In the genomic region with DNA sequence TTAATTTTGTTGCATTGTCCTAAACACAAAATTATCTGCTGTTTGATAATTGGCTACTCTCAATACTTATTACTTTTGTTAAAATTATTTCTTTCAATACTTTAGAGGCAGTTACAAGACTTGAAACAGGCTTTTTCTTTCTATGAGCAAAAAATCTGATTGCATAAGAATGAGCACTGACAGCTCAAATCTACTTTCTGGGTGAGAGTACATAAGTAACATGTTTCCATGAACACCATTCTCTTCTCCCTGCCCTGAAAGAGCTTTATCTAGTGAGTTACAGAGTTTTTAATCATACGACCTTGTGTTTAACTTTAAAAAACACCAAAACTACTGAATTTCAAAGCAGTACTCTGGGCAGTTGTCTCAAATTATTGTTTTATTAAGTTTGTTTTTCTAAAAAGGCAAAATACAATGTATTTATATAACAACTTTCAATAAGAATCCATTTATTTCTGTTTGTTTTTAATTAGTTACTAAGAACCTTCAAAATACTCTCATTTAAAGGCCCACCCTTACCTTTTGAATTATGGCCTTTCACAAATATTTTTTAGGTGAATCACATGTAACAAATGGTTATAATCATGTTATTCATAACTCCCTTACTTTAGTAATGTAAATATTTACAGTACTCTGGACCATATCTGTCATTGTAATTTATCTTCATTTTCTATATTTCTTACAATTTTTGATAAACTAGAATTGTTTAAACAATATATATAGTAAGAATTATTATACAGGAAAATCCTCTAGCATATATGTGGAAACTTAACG, we compare ENCODE assay signal across 1 cellular context.
TF ChIP-seq lines count a peak whose summit lies in the region.

No MANE protein-coding gene starts in this region.

TF ChIP-seq in endothelial cell of umbilical vein, 7 proteins besides CTCF, POLR2A, EP300 and RAD21:
- TF ChIP-seq, protein P1, sequence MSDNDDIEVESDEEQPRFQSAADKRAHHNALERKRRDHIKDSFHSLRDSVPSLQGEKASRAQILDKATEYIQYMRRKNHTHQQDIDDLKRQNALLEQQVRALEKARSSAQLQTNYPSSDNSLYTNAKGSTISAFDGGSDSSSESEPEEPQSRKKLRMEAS (IDR thresholded peaks at IDR 0.05; ENCODE audit: insufficient read depth, insufficient read length), result no peak
- TF ChIP-seq FOS (IDR thresholded peaks at IDR 0.05; ENCODE audit: borderline replicate concordance, insufficient read depth, low read length), result no peak
- no peak for TF ChIP-seq POLR2AphosphoS5 (IDR thresholded peaks at IDR 0.05; ENCODE audit: insufficient read depth, low read depth, low read length)
- TF ChIP-seq MYC (IDR thresholded peaks at IDR 0.05; ENCODE audit: low read depth, low read length), result no peak
- TF ChIP-seq EZH2 (IDR thresholded peaks at IDR 0.05; ENCODE audit: borderline replicate concordance, low read depth, low read length, severe bottlenecking), result no peak
- no peak for TF ChIP-seq GATA2 (IDR thresholded peaks at IDR 0.05; ENCODE audit: insufficient read depth, insufficient read length, low read depth, low read length)
- no peak for TF ChIP-seq JUN (IDR thresholded peaks at IDR 0.05; ENCODE audit: borderline replicate concordance, insufficient read depth, insufficient read length, low read depth)
